8 cellular contexts compared by ENCODE assay signal in genomic region chr2:218648473-218649100, GRCh38. TPM values are rescaled to one million over a fixed set of nuclear protein-coding genes. Genes with fewer than 3 reads are reported as not detected.
DNase-seq lines count a peak whose midpoint lies in the region; ATAC-seq and TF ChIP-seq lines count a peak whose summit lies in the region.

No MANE protein-coding gene starts in this region.

- DNase-seq in AG10803 (ENCODE audit: low read depth) (peak; percentile 68), NCI-H2081 treated with DMSO at 0.1 percent for 48 hours (lab: John Stamatoyannopoulos, UW) (peak; percentile 11), dermis microvascular lymphatic vessel endothelial cell (ENCODE audit: low read depth in 2 of 2) (peak; percentile 58 to 72), lung microvascular endothelial cell (ENCODE audit: low read depth in 2 of 2) (peak; percentile 80 to 82)
- DNase-seq in activated CD4-positive, alpha-beta T cell treated with anti-CD3 and anti-CD28 coated beads for 24 hours (ENCODE audit: low read depth in 2 of 2): peak; percentile 23
- DNase-seq in stimulated activated naive CD4-positive, alpha-beta T cell treated with Interleukin-2 at 50 U/mL for 16 hours (lab: John Stamatoyannopoulos, UW): peak; percentile 24

- ATAC-seq in GM18502 (IDR thresholded peaks at IDR 0.05; ENCODE audit: poor library complexity, unreplicated experiment): peak; percentile 59
- ATAC-seq in GM18520 (IDR thresholded peaks at IDR 0.05; ENCODE audit: unreplicated experiment): no peak

- peak; percentile 96 for TF ChIP-seq CTCF in AG10803 (conservative IDR thresholded peaks at IDR 0.05; ENCODE audit: low read length)

- no peak overlapping the region for H3K4me3 ChIP-seq in AG10803 (ENCODE audit: low read length)

RNA-seq across cellular contexts. Expression of gene ZNF142, which starts 10.8 kb away (rescaled TPM):
- total RNA-seq in dermis microvascular lymphatic vessel endothelial cell: 4.4 and 7.3 TPM in 2 replicates
- 3.3 and 6.2 TPM in 2 replicates for total RNA-seq in lung microvascular endothelial cell

RNA-seq across cellular contexts. Expression of gene BCS1L, which starts 10.9 kb away (rescaled TPM):
- 22.3 and 23.4 TPM in 2 replicates for total RNA-seq in dermis microvascular lymphatic vessel endothelial cell
- 19.2 and 24.4 TPM in 2 replicates for total RNA-seq in lung microvascular endothelial cell

RNA-seq across cellular contexts. Expression of gene RNF25, which starts 23.2 kb away (rescaled TPM):
- 29.8 and 34.4 TPM in 2 replicates for total RNA-seq in dermis microvascular lymphatic vessel endothelial cell
- total RNA-seq in lung microvascular endothelial cell: 28.5 and 36.7 TPM in 2 replicates

RNA-seq across cellular contexts. Expression of gene STK36, which starts 23.3 kb away (rescaled TPM):
- total RNA-seq in dermis microvascular lymphatic vessel endothelial cell (4.7 and 10.5 TPM in 2 replicates), lung microvascular endothelial cell (3.7 and 6.9 TPM in 2 replicates)

RNA-seq across cellular contexts. Expression of gene PLCD4, which starts 40.9 kb away (rescaled TPM):
- total RNA-seq in dermis microvascular lymphatic vessel endothelial cell (0.76 and 1.4 TPM in 2 replicates), lung microvascular endothelial cell (0.40 and 1.7 TPM in 2 replicates)

Comparison
In these comparisons a context has a peak if more than half of its experiments do, and no peak if none do; other contexts are left out.
1. DNase-seq: peak in every context shown above with its lines; median percentile 81 in lung microvascular endothelial cell; 68 in AG10803; 65 in dermis microvascular lymphatic vessel endothelial cell; 24 in stimulated activated naive CD4-positive, alpha-beta T cell treated with Interleukin-2 at 50 U/mL for 16 hours; 23 in activated CD4-positive, alpha-beta T cell treated with anti-CD3 and anti-CD28 coated beads for 24 hours; 11 in NCI-H2081 treated with DMSO at 0.1 percent for 48 hours.